In genomic region chr10:43376046-43376635, GRCh38 we compare ENCODE assay signal across 23 cellular contexts. TPM values are rescaled to one million over a fixed set of nuclear protein-coding genes. Genes with fewer than 3 reads are reported as not detected.
"Had no signal": no experiment of that assay in that cellular context is flagged by ENCODE, and none has a peak within 500 bp of the region (broad histone marks: within the 10 kb centered on the region; RNA-seq: fewer than 3 reads in every experiment).

No MANE protein-coding gene starts in this region.

- FAIRE-seq: colon had no signal

- H3K36me3 Mint-ChIP-seq: naive thymus-derived CD4-positive, alpha-beta T cell had no signal

- DNase-seq: dermis blood vessel endothelial cell; esophagus squamous epithelium; foreskin fibroblast; kidney glomerular epithelial cell; mammary epithelial cell; naive thymus-derived CD4-positive, alpha-beta T cell; nephron progenitor cell; stimulated activated CD4-positive, alpha-beta T cell treated with anti-CD3 and anti-CD28 coated beads, Interleukin-2, amount 100 ng/mL, for 48 hours had no signal

- H3K36me3 ChIP-seq: esophagus squamous epithelium, neutrophil, tibial artery, upper lobe of right lung, vagina had no signal

- ATAC-seq: naive thymus-derived CD4-positive, alpha-beta T cell; sciatic nerve had no signal

- H3K4me3 ChIP-seq: esophagus squamous epithelium, skin epidermis, tibial artery, upper lobe of right lung, vagina had no signal

- H3K4me3 Mint-ChIP-seq: naive thymus-derived CD4-positive, alpha-beta T cell; nephron progenitor cell; stimulated activated naive CD8-positive, alpha-beta T cell treated with anti-CD3 and anti-CD28 coated beads, Interleukin-15, Interleukin-2, amounts not matched to agents 100 ng/mL and 50 ng/mL, for 24 hours had no signal

- H3K9me3 ChIP-seq: esophagus squamous epithelium, neutrophil, tibial artery, upper lobe of right lung, vagina had no signal

- H3K27ac Mint-ChIP-seq: naive thymus-derived CD4-positive, alpha-beta T cell; nephron progenitor cell; stimulated activated naive CD8-positive, alpha-beta T cell treated with anti-CD3 and anti-CD28 coated beads, Interleukin-15, Interleukin-2, amounts not matched to agents 100 ng/mL and 50 ng/mL, for 24 hours had no signal

- H3K27me3 ChIP-seq: esophagus squamous epithelium, neutrophil, tibial artery, upper lobe of right lung, vagina had no signal

- H3K9me3 Mint-ChIP-seq: naive thymus-derived CD4-positive, alpha-beta T cell; nephron progenitor cell; stimulated activated naive CD8-positive, alpha-beta T cell treated with anti-CD3 and anti-CD28 coated beads, Interleukin-15, Interleukin-2, amounts not matched to agents 100 ng/mL and 50 ng/mL, for 24 hours had no signal

- H3K4me1 ChIP-seq: esophagus squamous epithelium, tibial artery, upper lobe of right lung, vagina had no signal

- H3K27me3 Mint-ChIP-seq: naive thymus-derived CD4-positive, alpha-beta T cell; stimulated activated naive CD8-positive, alpha-beta T cell treated with anti-CD3 and anti-CD28 coated beads, Interleukin-15, Interleukin-2, amounts not matched to agents 100 ng/mL and 50 ng/mL, for 24 hours had no signal

- H3K27ac ChIP-seq: esophagus squamous epithelium, neutrophil, skin epidermis, tibial artery, upper lobe of right lung, vagina had no signal

RNA-seq across cellular contexts. Expression of gene FXYD4, which starts 4.7 kb away (rescaled TPM):
- total RNA-seq: dermis blood vessel endothelial cell; epithelial cell of proximal tubule; esophagus squamous epithelium; lower leg skin; mammary epithelial cell; mesenteric fat pad; mononuclear cell; naive thymus-derived CD4-positive, alpha-beta T cell; osteoblast; pulmonary artery endothelial cell; sciatic nerve; temporal lobe; vagina had no signal
- polyA plus RNA-seq: mammary epithelial cell; naive thymus-derived CD4-positive, alpha-beta T cell had no signal
